ENCODE assay signal across 12 cellular contexts in genomic region chr3:67048716-67049076, GRCh38. TPM values are rescaled to one million over a fixed set of nuclear protein-coding genes. Genes with fewer than 3 reads are reported as not detected.
DNase-seq lines count a peak whose midpoint lies in the region; ATAC-seq and TF ChIP-seq lines count a peak whose summit lies in the region.
"Had no signal": no experiment of that assay in that cellular context is flagged by ENCODE, and none has a peak within 500 bp of the region (broad histone marks: within the 10 kb centered on the region; RNA-seq: fewer than 3 reads in every experiment).

No MANE protein-coding gene starts in this region.

- peak; percentile 63 for ATAC-seq in GM19438 (IDR thresholded peaks at IDR 0.05; ENCODE audit: low read depth, unreplicated experiment)
- ATAC-seq in HG02870 (IDR thresholded peaks at IDR 0.05; ENCODE audit: unreplicated experiment), result peak; percentile 59
- ATAC-seq in HG03558 (IDR thresholded peaks at IDR 0.05; ENCODE audit: extremely low read depth, unreplicated experiment), result peak; percentile 41
- ATAC-seq in sciatic nerve, result no peak

- TF ChIP-seq CTCF in GM12865 (IDR thresholded peaks at IDR 0.05; ENCODE audit: insufficient read depth, low read depth, low read length, missing control alignments), result no peak
- no peak for TF ChIP-seq CTCF in Caco-2 (IDR thresholded peaks at IDR 0.05; ENCODE audit: insufficient read depth in 1 of 2, low read depth in 1 of 2, low read length in 1 of 2, severe bottlenecking in 1 of 2, unreplicated experiment in 1 of 2)

- no peaks in the 10 kb centered on the region for H3K27me3 ChIP-seq in Caco-2 (replicated peaks; ENCODE audit: control insufficient read depth, insufficient read depth, low read length)

- intact Hi-C loops in Caco-2 (cut with micrococcal nuclease; ENCODE audit: unreplicated experiment) (no loop called here), sciatic nerve (cut with DNase I) (no loop called here)

- CTCF ChIA-PET in Caco-2 (lab: Charles Lee), result no interaction called here

- peak; percentile 29 for DNase-seq in GM12865 (ENCODE audit: low read depth)
- DNase-seq in NCI-H524 treated with DMSO at 0.1 percent for 48 hours (lab: John Stamatoyannopoulos, UW), result no peak
- DNase-seq in activated effector memory CD4-positive, alpha-beta T cell treated with Interleukin-2 at 50 U/mL for 16 hours, result no peak
- no peak for DNase-seq in Caco-2
- no peak for DNase-seq in sciatic nerve (ENCODE audit: low spot score)
- DNase-seq: mammary epithelial cell, NCI-H187, retina had no signal

- no peaks in the 10 kb centered on the region for H3K4me1 ChIP-seq in Caco-2

- BruUV-seq in Caco-2 (replicated peaks; lab: Mats Ljungman, UMichigan), result no TSS peak

- no peak overlapping the region for H3K27ac Mint-ChIP-seq in Caco-2 (ENCODE audit: unreplicated experiment)

- no peaks in the 10 kb centered on the region; the same call in 1 of the 2 replicates for H3K9me3 ChIP-seq in Caco-2

- no peaks in the 10 kb centered on the region for H3K9me3 Mint-ChIP-seq in Caco-2 (ENCODE audit: unreplicated experiment)

- H3K27me3 Mint-ChIP-seq in Caco-2 (ENCODE audit: insufficient read depth, unreplicated experiment), result peaks cover 10% of the 10 kb centered on the region

- no peaks in the 10 kb centered on the region for H3K4me1 Mint-ChIP-seq in Caco-2 (ENCODE audit: low read depth, unreplicated experiment)

- H3K4me3 Mint-ChIP-seq in Caco-2 (ENCODE audit: unreplicated experiment), result no peak overlapping the region

- no peaks in the 10 kb centered on the region for H3K36me3 ChIP-seq in Caco-2 (ENCODE audit: control insufficient read depth, insufficient read depth, low read length)

- POLR2A ChIA-PET in Caco-2 (lab: Charles Lee), result no interaction called here

- no peak overlapping the region for H3K4me3 ChIP-seq in GM12865 (ENCODE audit: low read depth, low read length)
- H3K4me3 ChIP-seq in Caco-2 (ENCODE audit: low read depth, low read length), result no peak overlapping the region
- H3K4me3 ChIP-seq: coronary artery had no signal

- no peaks in the 10 kb centered on the region for H3K36me3 Mint-ChIP-seq in Caco-2 (ENCODE audit: insufficient read depth, unreplicated experiment)

RNA-seq across cellular contexts. Expression of gene KBTBD8, which starts 50.6 kb away (rescaled TPM):
- total RNA-seq in Caco-2 (2022) (5.8 and 6.8 TPM in 2 replicates), sciatic nerve (2.9 TPM)
